ENCODE assay signal across 1 cellular context in the genomic region with DNA sequence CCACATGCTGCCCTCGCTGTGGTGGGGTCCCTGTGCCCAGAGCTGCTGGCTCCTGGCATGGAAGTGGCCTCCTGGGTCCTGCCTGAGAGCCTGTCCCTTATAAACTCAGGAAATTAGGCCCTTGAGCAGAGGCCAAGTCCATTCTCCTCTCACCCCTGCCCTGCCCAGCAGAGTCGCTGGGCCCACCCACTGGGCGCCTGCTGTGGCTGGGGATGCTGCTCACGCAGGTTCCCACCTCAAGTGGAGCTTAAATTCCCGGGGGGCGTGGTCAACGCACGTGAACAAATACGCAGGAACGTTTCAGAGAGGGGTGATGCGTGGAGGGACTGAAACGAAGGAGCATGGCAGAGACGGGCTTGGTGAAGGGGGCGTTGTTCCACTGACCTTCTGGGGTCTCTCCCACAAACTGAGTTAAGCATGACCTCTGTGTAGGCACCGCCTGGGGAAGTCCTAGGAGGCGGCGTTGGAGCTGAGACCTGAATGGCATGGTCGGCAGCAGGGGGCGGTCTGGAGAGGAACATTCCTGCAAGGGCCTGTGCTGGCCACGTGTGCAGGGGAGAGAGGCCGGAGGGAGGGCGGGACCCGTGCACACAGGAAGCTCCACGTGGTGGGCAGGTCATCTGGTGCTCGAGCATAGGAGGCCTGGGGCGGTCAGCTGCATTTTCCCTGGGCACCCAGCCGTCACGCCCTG.
TF ChIP-seq lines count a peak whose summit lies in the region.

No MANE protein-coding gene starts in this region.

TF ChIP-seq in K562, 482 proteins besides CTCF, POLR2A, EP300 and RAD21 (continued from another document and continues in another):
- no peak for TF ChIP-seq CEBPZ (IDR thresholded peaks at IDR 0.05; ENCODE audit: borderline replicate concordance, low read depth, low read length)
- TF ChIP-seq, protein P1, sequence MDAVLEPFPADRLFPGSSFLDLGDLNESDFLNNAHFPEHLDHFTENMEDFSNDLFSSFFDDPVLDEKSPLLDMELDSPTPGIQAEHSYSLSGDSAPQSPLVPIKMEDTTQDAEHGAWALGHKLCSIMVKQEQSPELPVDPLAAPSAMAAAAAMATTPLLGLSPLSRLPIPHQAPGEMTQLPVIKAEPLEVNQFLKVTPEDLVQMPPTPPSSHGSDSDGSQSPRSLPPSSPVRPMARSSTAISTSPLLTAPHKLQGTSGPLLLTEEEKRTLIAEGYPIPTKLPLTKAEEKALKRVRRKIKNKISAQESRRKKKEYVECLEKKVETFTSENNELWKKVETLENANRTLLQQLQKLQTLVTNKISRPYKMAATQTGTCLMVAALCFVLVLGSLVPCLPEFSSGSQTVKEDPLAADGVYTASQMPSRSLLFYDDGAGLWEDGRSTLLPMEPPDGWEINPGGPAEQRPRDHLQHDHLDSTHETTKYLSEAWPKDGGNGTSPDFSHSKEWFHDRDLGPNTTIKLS (IDR thresholded peaks at IDR 0.05; ENCODE audit: borderline replicate concordance, low read depth) = peak; percentile 72; the same call in 1 of the 2 replicates
- no peak for TF ChIP-seq CC2D1A (IDR thresholded peaks at IDR 0.05)
- no peak for TF ChIP-seq MEF2A (IDR thresholded peaks at IDR 0.05; ENCODE audit: control insufficient read depth, low read depth, low read length)
- TF ChIP-seq, protein P2, sequence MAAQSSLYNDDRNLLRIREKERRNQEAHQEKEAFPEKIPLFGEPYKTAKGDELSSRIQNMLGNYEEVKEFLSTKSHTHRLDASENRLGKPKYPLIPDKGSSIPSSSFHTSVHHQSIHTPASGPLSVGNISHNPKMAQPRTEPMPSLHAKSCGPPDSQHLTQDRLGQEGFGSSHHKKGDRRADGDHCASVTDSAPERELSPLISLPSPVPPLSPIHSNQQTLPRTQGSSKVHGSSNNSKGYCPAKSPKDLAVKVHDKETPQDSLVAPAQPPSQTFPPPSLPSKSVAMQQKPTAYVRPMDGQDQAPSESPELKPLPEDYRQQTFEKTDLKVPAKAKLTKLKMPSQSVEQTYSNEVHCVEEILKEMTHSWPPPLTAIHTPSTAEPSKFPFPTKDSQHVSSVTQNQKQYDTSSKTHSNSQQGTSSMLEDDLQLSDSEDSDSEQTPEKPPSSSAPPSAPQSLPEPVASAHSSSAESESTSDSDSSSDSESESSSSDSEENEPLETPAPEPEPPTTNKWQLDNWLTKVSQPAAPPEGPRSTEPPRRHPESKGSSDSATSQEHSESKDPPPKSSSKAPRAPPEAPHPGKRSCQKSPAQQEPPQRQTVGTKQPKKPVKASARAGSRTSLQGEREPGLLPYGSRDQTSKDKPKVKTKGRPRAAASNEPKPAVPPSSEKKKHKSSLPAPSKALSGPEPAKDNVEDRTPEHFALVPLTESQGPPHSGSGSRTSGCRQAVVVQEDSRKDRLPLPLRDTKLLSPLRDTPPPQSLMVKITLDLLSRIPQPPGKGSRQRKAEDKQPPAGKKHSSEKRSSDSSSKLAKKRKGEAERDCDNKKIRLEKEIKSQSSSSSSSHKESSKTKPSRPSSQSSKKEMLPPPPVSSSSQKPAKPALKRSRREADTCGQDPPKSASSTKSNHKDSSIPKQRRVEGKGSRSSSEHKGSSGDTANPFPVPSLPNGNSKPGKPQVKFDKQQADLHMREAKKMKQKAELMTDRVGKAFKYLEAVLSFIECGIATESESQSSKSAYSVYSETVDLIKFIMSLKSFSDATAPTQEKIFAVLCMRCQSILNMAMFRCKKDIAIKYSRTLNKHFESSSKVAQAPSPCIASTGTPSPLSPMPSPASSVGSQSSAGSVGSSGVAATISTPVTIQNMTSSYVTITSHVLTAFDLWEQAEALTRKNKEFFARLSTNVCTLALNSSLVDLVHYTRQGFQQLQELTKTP (IDR thresholded peaks at IDR 0.05; ENCODE audit: low read depth in 1 of 2, partially characterized antibody in 2 of 2) = no peak
- TF ChIP-seq SLC30A9 (CRISPR knock-in tag; IDR thresholded peaks at IDR 0.05) = no peak
- no peak for TF ChIP-seq FOXJ2 (tag; IDR thresholded peaks at IDR 0.05)
- TF ChIP-seq, protein P3, sequence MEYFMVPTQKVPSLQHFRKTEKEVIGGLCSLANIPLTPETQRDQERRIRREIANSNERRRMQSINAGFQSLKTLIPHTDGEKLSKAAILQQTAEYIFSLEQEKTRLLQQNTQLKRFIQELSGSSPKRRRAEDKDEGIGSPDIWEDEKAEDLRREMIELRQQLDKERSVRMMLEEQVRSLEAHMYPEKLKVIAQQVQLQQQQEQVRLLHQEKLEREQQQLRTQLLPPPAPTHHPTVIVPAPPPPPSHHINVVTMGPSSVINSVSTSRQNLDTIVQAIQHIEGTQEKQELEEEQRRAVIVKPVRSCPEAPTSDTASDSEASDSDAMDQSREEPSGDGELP (CRISPR knock-in tag; IDR thresholded peaks at IDR 0.05; ENCODE audit: borderline replicate concordance) = peak; percentile 75; the same call in 1 of the 2 replicates
- TF ChIP-seq CBX3 (IDR thresholded peaks at IDR 0.05; ENCODE audit: borderline replicate concordance in 1 of 2, low read length in 2 of 2) = peak in 1 of 2 experiments; percentile 34; a peak in 1 of 3 replicates
- TF ChIP-seq, protein P4, sequence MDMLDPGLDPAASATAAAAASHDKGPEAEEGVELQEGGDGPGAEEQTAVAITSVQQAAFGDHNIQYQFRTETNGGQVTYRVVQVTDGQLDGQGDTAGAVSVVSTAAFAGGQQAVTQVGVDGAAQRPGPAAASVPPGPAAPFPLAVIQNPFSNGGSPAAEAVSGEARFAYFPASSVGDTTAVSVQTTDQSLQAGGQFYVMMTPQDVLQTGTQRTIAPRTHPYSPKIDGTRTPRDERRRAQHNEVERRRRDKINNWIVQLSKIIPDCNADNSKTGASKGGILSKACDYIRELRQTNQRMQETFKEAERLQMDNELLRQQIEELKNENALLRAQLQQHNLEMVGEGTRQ (CRISPR knock-in tag; IDR thresholded peaks at IDR 0.05) = peak; percentile 85
- peak in 1 of 2 experiments; percentile 96; a peak in 2 of 4 replicates for TF ChIP-seq TEAD1 (CRISPR knock-in tag; IDR thresholded peaks at IDR 0.05)
- TF ChIP-seq ZC3H4 (CRISPR knock-in tag; IDR thresholded peaks at IDR 0.05; ENCODE audit: borderline replicate concordance) = no peak
- no peak for TF ChIP-seq KAT2B (IDR thresholded peaks at IDR 0.05; ENCODE audit: low read depth, low read length)
- TF ChIP-seq, protein P5, sequence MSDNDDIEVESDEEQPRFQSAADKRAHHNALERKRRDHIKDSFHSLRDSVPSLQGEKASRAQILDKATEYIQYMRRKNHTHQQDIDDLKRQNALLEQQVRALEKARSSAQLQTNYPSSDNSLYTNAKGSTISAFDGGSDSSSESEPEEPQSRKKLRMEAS (CRISPR knock-in tag; IDR thresholded peaks at IDR 0.05) = peak; percentile 96
- TF ChIP-seq, protein P6, sequence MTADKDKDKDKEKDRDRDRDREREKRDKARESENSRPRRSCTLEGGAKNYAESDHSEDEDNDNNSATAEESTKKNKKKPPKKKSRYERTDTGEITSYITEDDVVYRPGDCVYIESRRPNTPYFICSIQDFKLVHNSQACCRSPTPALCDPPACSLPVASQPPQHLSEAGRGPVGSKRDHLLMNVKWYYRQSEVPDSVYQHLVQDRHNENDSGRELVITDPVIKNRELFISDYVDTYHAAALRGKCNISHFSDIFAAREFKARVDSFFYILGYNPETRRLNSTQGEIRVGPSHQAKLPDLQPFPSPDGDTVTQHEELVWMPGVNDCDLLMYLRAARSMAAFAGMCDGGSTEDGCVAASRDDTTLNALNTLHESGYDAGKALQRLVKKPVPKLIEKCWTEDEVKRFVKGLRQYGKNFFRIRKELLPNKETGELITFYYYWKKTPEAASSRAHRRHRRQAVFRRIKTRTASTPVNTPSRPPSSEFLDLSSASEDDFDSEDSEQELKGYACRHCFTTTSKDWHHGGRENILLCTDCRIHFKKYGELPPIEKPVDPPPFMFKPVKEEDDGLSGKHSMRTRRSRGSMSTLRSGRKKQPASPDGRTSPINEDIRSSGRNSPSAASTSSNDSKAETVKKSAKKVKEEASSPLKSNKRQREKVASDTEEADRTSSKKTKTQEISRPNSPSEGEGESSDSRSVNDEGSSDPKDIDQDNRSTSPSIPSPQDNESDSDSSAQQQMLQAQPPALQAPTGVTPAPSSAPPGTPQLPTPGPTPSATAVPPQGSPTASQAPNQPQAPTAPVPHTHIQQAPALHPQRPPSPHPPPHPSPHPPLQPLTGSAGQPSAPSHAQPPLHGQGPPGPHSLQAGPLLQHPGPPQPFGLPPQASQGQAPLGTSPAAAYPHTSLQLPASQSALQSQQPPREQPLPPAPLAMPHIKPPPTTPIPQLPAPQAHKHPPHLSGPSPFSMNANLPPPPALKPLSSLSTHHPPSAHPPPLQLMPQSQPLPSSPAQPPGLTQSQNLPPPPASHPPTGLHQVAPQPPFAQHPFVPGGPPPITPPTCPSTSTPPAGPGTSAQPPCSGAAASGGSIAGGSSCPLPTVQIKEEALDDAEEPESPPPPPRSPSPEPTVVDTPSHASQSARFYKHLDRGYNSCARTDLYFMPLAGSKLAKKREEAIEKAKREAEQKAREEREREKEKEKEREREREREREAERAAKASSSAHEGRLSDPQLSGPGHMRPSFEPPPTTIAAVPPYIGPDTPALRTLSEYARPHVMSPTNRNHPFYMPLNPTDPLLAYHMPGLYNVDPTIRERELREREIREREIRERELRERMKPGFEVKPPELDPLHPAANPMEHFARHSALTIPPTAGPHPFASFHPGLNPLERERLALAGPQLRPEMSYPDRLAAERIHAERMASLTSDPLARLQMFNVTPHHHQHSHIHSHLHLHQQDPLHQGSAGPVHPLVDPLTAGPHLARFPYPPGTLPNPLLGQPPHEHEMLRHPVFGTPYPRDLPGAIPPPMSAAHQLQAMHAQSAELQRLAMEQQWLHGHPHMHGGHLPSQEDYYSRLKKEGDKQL (CRISPR knock-in tag; IDR thresholded peaks at IDR 0.05; ENCODE audit: borderline replicate concordance) = no peak
- TF ChIP-seq MYC (IDR thresholded peaks at IDR 0.05; ENCODE audit: low read depth, low read length) = peak; percentile 96
- TF ChIP-seq MYC (CRISPR knock-in tag; IDR thresholded peaks at IDR 0.05; ENCODE audit: borderline replicate concordance, low read depth) = no peak
- TF ChIP-seq KLF13 (tag; IDR thresholded peaks at IDR 0.05; ENCODE audit: borderline replicate concordance, low read depth) = peak; percentile 23; the same call in 1 of the 2 replicates
- TF ChIP-seq POU5F1 (IDR thresholded peaks at IDR 0.05; ENCODE audit: borderline replicate concordance, low read depth, low read length, partially characterized antibody) = no peak
- TF ChIP-seq CCAR2 (IDR thresholded peaks at IDR 0.05; ENCODE audit: low read depth, low read length) = no peak
- no peak for TF ChIP-seq ZNF324 (CRISPR knock-in tag; IDR thresholded peaks at IDR 0.05)
- peak; percentile 61; the same call in 1 of the 2 replicates for TF ChIP-seq RAD51 (IDR thresholded peaks at IDR 0.05; ENCODE audit: borderline replicate concordance, low read depth)
- no peak for TF ChIP-seq ZNF140 (CRISPR knock-in tag; IDR thresholded peaks at IDR 0.05)
- TF ChIP-seq TEAD4 (IDR thresholded peaks at IDR 0.05; ENCODE audit: low read length) = peak; percentile 65
- TF ChIP-seq TEAD4 (CRISPR knock-in tag; IDR thresholded peaks at IDR 0.05; ENCODE audit: borderline replicate concordance) = no peak
- TF ChIP-seq CXXC5 (CRISPR knock-in tag; IDR thresholded peaks at IDR 0.05) = no peak
- TF ChIP-seq RCOR1 (IDR thresholded peaks at IDR 0.05; ENCODE audit: borderline replicate concordance in 1 of 2, low read depth in 2 of 2, low read length in 2 of 2) = no peak
- peak; percentile 76; the same call in 1 of the 2 replicates for TF ChIP-seq NKRF (IDR thresholded peaks at IDR 0.05; ENCODE audit: borderline replicate concordance)
- TF ChIP-seq ZNF696 (CRISPR knock-in tag; conservative IDR thresholded peaks at IDR 0.05) = no peak
- TF ChIP-seq SPI1 (IDR thresholded peaks at IDR 0.05; ENCODE audit: borderline replicate concordance, low read depth, low read length) = 0 out of 2 replicates have a peak, but pooled peaks have one; percentile 2
